16 cellular contexts compared by ENCODE assay signal in the genomic region with DNA sequence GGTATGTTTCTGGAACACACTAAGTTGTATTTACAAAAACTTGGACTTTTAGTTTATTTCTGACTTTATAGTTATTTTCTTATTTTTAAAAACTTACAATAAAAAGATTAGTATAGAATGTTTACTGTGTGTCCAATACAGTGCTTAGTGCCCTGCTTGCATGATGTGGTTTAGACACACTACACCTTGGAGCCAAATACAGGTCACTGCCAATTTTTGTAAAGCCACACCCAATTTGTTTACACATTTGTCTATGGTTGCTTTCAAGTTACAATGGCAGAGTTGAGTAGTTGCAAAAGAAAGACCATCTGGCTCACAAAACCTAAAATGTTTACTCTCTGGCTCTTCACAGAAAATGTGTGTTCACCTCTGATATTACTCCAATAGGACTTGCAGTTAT.
"Had no signal": no experiment of that assay in that cellular context is flagged by ENCODE, and none has a peak within 500 bp of the region (broad histone marks: within the 10 kb centered on the region; RNA-seq: fewer than 3 reads in every experiment).

No MANE protein-coding gene starts in this region.

- ATAC-seq: foreskin keratinocyte; left cardiac atrium; left ventricle myocardium superior; natural killer cell treated with Interleukin-12 subunit alpha and Interleukin-12 subunit beta and Interleukin-15 and Interleukin-18, amount 100 ng/mL, for 72 hours; pancreas; right cardiac atrium had no signal

- DNase-seq: effector CD4-positive, alpha-beta T cell; endodermal cell; erythroblast; foreskin keratinocyte; kidney; left cardiac atrium; left ventricle myocardium superior; mesenchymal stem cell; midbrain; occipital lobe; pancreas; right cardiac atrium; stimulated activated CD4-positive, alpha-beta T cell treated with anti-CD3 and anti-CD28 coated beads, Interleukin-2, amount 100 ng/mL, for 48 hours; stimulated activated naive CD4-positive, alpha-beta T cell treated with Interleukin-2 at 50 U/mL for 16 hours; trophoblast cell had no signal
